24 cellular contexts compared by ENCODE assay signal in the genomic region with DNA sequence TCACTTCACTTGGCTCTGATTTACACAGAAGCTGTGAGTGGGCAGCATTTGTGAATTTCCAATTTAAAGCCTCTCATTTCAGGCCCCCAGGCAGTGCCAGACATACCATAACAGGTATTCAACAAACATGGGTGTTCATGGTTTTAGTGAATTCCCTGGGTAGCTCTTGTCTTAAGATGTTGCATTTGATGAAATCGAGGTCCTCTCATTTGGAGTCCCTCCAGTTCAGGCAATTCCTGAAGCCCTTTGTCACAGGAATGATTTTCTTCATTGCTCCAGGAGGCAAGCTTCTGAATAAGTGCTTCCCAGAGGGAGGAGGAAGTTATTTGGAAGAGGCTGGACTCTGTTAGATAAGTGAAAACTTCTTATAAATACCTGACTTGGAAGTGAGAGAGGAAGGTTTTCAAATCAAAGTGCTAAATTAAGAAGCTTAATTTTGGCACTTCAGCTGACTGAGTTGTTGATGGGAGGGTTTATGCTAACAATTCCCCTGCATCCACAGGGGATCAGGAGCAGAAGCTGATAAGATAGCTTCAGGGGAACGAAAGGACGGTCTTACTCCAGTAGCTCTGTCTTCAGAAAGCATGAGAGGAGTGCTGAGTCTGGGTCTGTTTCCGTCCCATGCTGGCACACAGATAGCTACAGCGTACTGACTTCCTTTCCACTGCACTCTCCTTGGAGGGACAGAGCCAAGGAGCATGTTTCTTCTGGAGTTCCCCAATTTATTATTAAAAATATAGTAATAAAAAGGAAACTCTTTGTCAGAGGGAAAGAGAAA.
A peak's percentile ranks its signal among the peaks of the same experiment; 100 is the strongest.
DNase-seq lines count a peak whose midpoint lies in the region; ATAC-seq and TF ChIP-seq lines count a peak whose summit lies in the region.
"Had no signal": no experiment of that assay in that cellular context is flagged by ENCODE, and none has a peak within 500 bp of the region (broad histone marks: within the 10 kb centered on the region; RNA-seq: fewer than 3 reads in every experiment).

No MANE protein-coding gene starts in this region.

- H3K9me3 ChIP-seq in SK-N-MC (ENCODE audit: low read depth, low read length) (no peaks in the 10 kb centered on the region), lower lobe of right lung (no peaks in the 10 kb centered on the region), smooth muscle cell (replicated peaks; ENCODE audit: low read depth) (no peaks in the 10 kb centered on the region)
- H3K9me3 ChIP-seq: adrenal gland, HAP-1, vagina had no signal

- ATAC-seq in lower lobe of right lung (peak in 1 of 2 donors; percentile 19), GM19395 (IDR thresholded peaks at IDR 0.05; ENCODE audit: unreplicated experiment) (no peak)
- ATAC-seq: activated CD8-positive, alpha-beta T cell treated with anti-CD3 and anti-CD28 coated beads for 36 hours; stimulated activated memory B cell treated with anti-CD40 and anti-IgM and Interleukin-4, amounts not matched to agents 10 μg/mL and 1 μg/mL and 100 μg/mL, for 72 hours had no signal

- H3K27me3 ChIP-seq in lower lobe of right lung (ENCODE audit: low read depth) (no peaks in the 10 kb centered on the region), smooth muscle cell (ENCODE audit: low read depth) (no peaks in the 10 kb centered on the region)
- H3K27me3 ChIP-seq: adrenal gland, dorsolateral prefrontal cortex, vagina had no signal

- no peak overlapping the region for H2AFZ ChIP-seq in smooth muscle cell (ENCODE audit: low read depth)

- H3K4me2 ChIP-seq in smooth muscle cell = peak overlapping the region; percentile 52
- H3K4me2 ChIP-seq: KMS-11 had no signal

- H3K4me3 ChIP-seq in SK-N-MC (peak overlapping the region; percentile 47; the same call in 1 of the 2 replicates), lower lobe of right lung (no peak overlapping the region), smooth muscle cell (no peak overlapping the region)
- H3K4me3 ChIP-seq: adrenal gland, HAP-1, vagina had no signal

- no peaks in the 10 kb centered on the region for H3F3A ChIP-seq in smooth muscle cell (ENCODE audit: low read depth)

- TF ChIP-seq CTCF in lower lobe of right lung (IDR thresholded peaks at IDR 0.05) (no peak), smooth muscle cell (IDR thresholded peaks at IDR 0.05; ENCODE audit: borderline replicate concordance, insufficient read depth, poor library complexity, severe bottlenecking) (no peak)

- no peak overlapping the region for H3K27ac ChIP-seq in SK-N-MC
- peak overlapping the region; percentile 18 for H3K27ac ChIP-seq in lower lobe of right lung
- H3K27ac ChIP-seq in smooth muscle cell (ENCODE audit: low read depth) = no peak overlapping the region
- H3K27ac ChIP-seq: dorsolateral prefrontal cortex, epithelial cell of prostate, KMS-11, vagina had no signal

- H3K4me1 ChIP-seq in lower lobe of right lung = no peaks in the 10 kb centered on the region
- H3K4me1 ChIP-seq in smooth muscle cell (ENCODE audit: low read depth) = peaks cover 8% of the 10 kb centered on the region
- H3K4me1 ChIP-seq: HAP-1, vagina had no signal

- H3K79me2 ChIP-seq in smooth muscle cell (ENCODE audit: low read depth) = no peaks in the 10 kb centered on the region

- H3K9ac ChIP-seq in SK-N-MC (ENCODE audit: insufficient read length) = no peak overlapping the region
- H3K9ac ChIP-seq in smooth muscle cell (ENCODE audit: low read depth) = no peak overlapping the region
- H3K9ac ChIP-seq: KMS-11 had no signal

- H4K20me1 ChIP-seq in smooth muscle cell (ENCODE audit: low read depth) = no peaks in the 10 kb centered on the region

- no peak for DNase-seq in SK-N-MC (ENCODE audit: low read depth, low spot score)
- peak; percentile 10 for DNase-seq in foreskin melanocyte
- DNase-seq in lower lobe of right lung = no peak
- DNase-seq in smooth muscle cell (lab: John Stamatoyannopoulos, UW; ENCODE audit: unreplicated experiment) = no peak
- DNase-seq in NCI-H1092 treated with DMSO at 0.1 percent for 48 hours (lab: John Stamatoyannopoulos, UW) = no peak
- no peak for DNase-seq in activated naive CD4-positive, alpha-beta T cell (lab: John Stamatoyannopoulos, UW)
- DNase-seq: activated CD4-positive, CD25-positive, alpha-beta regulatory T cell treated with anti-CD3 and anti-CD28 coated beads, Interleukin-2, amount 50 U/mL, for 72 hours; activated CD8-positive, alpha-beta T cell treated with anti-CD3 and anti-CD28 coated beads for 36 hours; activated gamma-delta T cell; activated T-cell treated with anti-CD3 and anti-CD28 coated beads for 4 hours; adrenal gland; dorsolateral prefrontal cortex; hypothalamus; NCI-H187; NCI-H748 treated with DMSO at 0.1 percent for 48 hours; posterior cingulate gyrus; stimulated activated CD4-positive, alpha-beta T cell treated with anti-CD3 and anti-CD28 coated beads, Interleukin-2, amount 100 ng/mL, for 24 hours; SW 1271 had no signal

- intact Hi-C loops in lower lobe of right lung (cut with DNase I) = no loop called here

- WGBS in smooth muscle cell (ENCODE audit: low lambda C conversion rate) = 16% methylated on average over 5 of the region's 5 CpGs

- no peaks in the 10 kb centered on the region for H3K36me3 ChIP-seq in SK-N-MC (ENCODE audit: insufficient read depth, low read length)
- no peaks in the 10 kb centered on the region for H3K36me3 ChIP-seq in lower lobe of right lung
- H3K36me3 ChIP-seq in smooth muscle cell (ENCODE audit: low read depth) = no peaks in the 10 kb centered on the region
- H3K36me3 ChIP-seq: adrenal gland, HAP-1, vagina had no signal
